11 cellular contexts compared by ENCODE assay signal in genomic region chr11:60866911-60867870, GRCh38. TPM values are rescaled to one million over a fixed set of nuclear protein-coding genes. Genes with fewer than 3 reads are reported as not detected.
DNase-seq lines count a peak whose midpoint lies in the region; ATAC-seq and TF ChIP-seq lines count a peak whose summit lies in the region.
"Had no signal": no experiment of that assay in that cellular context is flagged by ENCODE, and none has a peak within 500 bp of the region (broad histone marks: within the 10 kb centered on the region; RNA-seq: fewer than 3 reads in every experiment).

TSS of gene ZP1 (plus strand) at chr11:60867542. CDS start at chr11:60867562, 20 bp downstream.

- DNase-seq in T-helper 2 cell treated with Interferon-gamma antibody and Interleukin-4, amounts not matched to agents 5 μg/mL and 100 μg/mL, for 36 hours (ENCODE audit: low spot score): no peak
- DNase-seq in T-helper 2 cell: no peak
- DNase-seq in NCI-H1417 treated with DMSO at 0.1 percent for 48 hours (lab: John Stamatoyannopoulos, UW): peak; percentile 18
- no peak for DNase-seq in trophoblast cell
- no peak for DNase-seq in HuH-7 (ENCODE audit: low spot score)
- no peak for DNase-seq in effector memory CD8-positive, alpha-beta T cell
- DNase-seq: naive B cell, T1000 had no signal

- no peaks in the 10 kb centered on the region for H3K27me3 ChIP-seq in trophoblast cell (ENCODE audit: insufficient read depth, low read length)

- no peak within 1 kb of the TSS for H3K14ac ChIP-seq in trophoblast cell (ENCODE audit: low read length)

- no peak within 1 kb of the TSS for H3K23ac ChIP-seq in trophoblast cell (ENCODE audit: low read length)

- no peaks in the 10 kb centered on the region for H3K9me3 Mint-ChIP-seq in T-helper 2 cell treated with Interferon-gamma antibody and Interleukin-4, amounts not matched to agents 5 μg/mL and 100 μg/mL, for 36 hours
- H3K9me3 Mint-ChIP-seq in effector memory CD8-positive, alpha-beta T cell: no peaks in the 10 kb centered on the region
- H3K9me3 Mint-ChIP-seq: naive B cell had no signal

- H3K4me2 ChIP-seq in trophoblast cell (ENCODE audit: low read length): no peak within 1 kb of the TSS

- H2BK12ac ChIP-seq in trophoblast cell (ENCODE audit: low read length): no peak within 1 kb of the TSS

- no peaks in the 10 kb centered on the region for H3K9me3 ChIP-seq in trophoblast cell (ENCODE audit: insufficient read depth, low read depth, low read length)
- H3K9me3 ChIP-seq: tibial artery had no signal

- no peak for TF ChIP-seq POLR2A in GM18505 (IDR thresholded peaks at IDR 0.05; ENCODE audit: borderline replicate concordance, extremely low read depth, insufficient read depth, insufficient read length)

- peak within 1 kb of the TSS; percentile 68 for H3K27ac Mint-ChIP-seq in T-helper 2 cell treated with Interferon-gamma antibody and Interleukin-4, amounts not matched to agents 5 μg/mL and 100 μg/mL, for 36 hours
- H3K27ac Mint-ChIP-seq in effector memory CD8-positive, alpha-beta T cell: no peak within 1 kb of the TSS
- H3K27ac Mint-ChIP-seq: naive B cell had no signal

- H3K36me3 ChIP-seq in trophoblast cell (ENCODE audit: control insufficient read depth in 1 of 2, insufficient read depth in 2 of 2, low read length in 2 of 2): no peaks in the 10 kb centered on the region
- H3K36me3 ChIP-seq: tibial artery had no signal

- H3K4me1 ChIP-seq in trophoblast cell (ENCODE audit: control insufficient read depth in 1 of 2, insufficient read depth in 2 of 2, low read length in 2 of 2): peaks cover 4 to 5% of the 10 kb centered on the region in 2 experiments
- H3K4me1 ChIP-seq: tibial artery had no signal

- no peak within 1 kb of the TSS for H2BK5ac ChIP-seq in trophoblast cell (ENCODE audit: low read depth, low read length, poor library complexity)

- H3K18ac ChIP-seq in trophoblast cell (ENCODE audit: low read length): no peak within 1 kb of the TSS

- H3K9ac ChIP-seq in trophoblast cell (ENCODE audit: low read length): no peak within 1 kb of the TSS

- H3K27me3 Mint-ChIP-seq in T-helper 2 cell treated with Interferon-gamma antibody and Interleukin-4, amounts not matched to agents 5 μg/mL and 100 μg/mL, for 36 hours (ENCODE audit: low read depth): peaks cover 3% of the 10 kb centered on the region
- peaks cover 6 to 25% of the 10 kb centered on the region in 2 donors for H3K27me3 Mint-ChIP-seq in effector memory CD8-positive, alpha-beta T cell

- peak within 1 kb of the TSS; percentile 14 for H3K4me3 Mint-ChIP-seq in T-helper 2 cell treated with Interferon-gamma antibody and Interleukin-4, amounts not matched to agents 5 μg/mL and 100 μg/mL, for 36 hours
- H3K4me3 Mint-ChIP-seq in effector memory CD8-positive, alpha-beta T cell: no peak within 1 kb of the TSS
- H3K4me3 Mint-ChIP-seq: naive B cell had no signal

- H2BK120ac ChIP-seq in trophoblast cell (ENCODE audit: insufficient read depth, low read length, poor library complexity): peak within 1 kb of the TSS; percentile 50

- no peak within 1 kb of the TSS for H4K12ac ChIP-seq in trophoblast cell (ENCODE audit: low read depth, low read length)

- no peaks in the 10 kb centered on the region for H3K36me3 Mint-ChIP-seq in T-helper 2 cell treated with Interferon-gamma antibody and Interleukin-4, amounts not matched to agents 5 μg/mL and 100 μg/mL, for 36 hours (ENCODE audit: low read depth)
- no peaks in the 10 kb centered on the region for H3K36me3 Mint-ChIP-seq in effector memory CD8-positive, alpha-beta T cell (ENCODE audit: insufficient read depth)
- H3K36me3 Mint-ChIP-seq: naive B cell had no signal

- ATAC-seq in GM18505 (IDR thresholded peaks at IDR 0.05; ENCODE audit: unreplicated experiment): no peak
- ATAC-seq in effector memory CD8-positive, alpha-beta T cell (replicated peaks): no peak

- H3K27ac ChIP-seq in VCaP (peak within 1 kb of the TSS; percentile 76), trophoblast cell (ENCODE audit: low read depth, low read length) (peak within 1 kb of the TSS; percentile 22)
- H3K27ac ChIP-seq: tibial artery had no signal

- peak within 1 kb of the TSS; percentile 80 for H4K91ac ChIP-seq in trophoblast cell (ENCODE audit: low read depth, low read length)

- no CpG with 5 or more reads among the region's 13 CpGs for WGBS in trophoblast cell (ENCODE audit: extremely low coverage, insufficient coverage, insufficient read length)

- H2AK5ac ChIP-seq in trophoblast cell (ENCODE audit: low read length): peak within 1 kb of the TSS; percentile 11

- no peak within 1 kb of the TSS for H2AFZ ChIP-seq in trophoblast cell (ENCODE audit: insufficient read depth, low read length, poor library complexity)

- peak within 1 kb of the TSS; percentile 43 for H4K8ac ChIP-seq in trophoblast cell (ENCODE audit: low read depth, low read length)

- H3K79me1 ChIP-seq in trophoblast cell (ENCODE audit: low read length): peaks cover 3% of the 10 kb centered on the region

- H3K4me1 Mint-ChIP-seq in T-helper 2 cell treated with Interferon-gamma antibody and Interleukin-4, amounts not matched to agents 5 μg/mL and 100 μg/mL, for 36 hours (ENCODE audit: low read depth): peaks cover 71% of the 10 kb centered on the region
- H3K4me1 Mint-ChIP-seq in effector memory CD8-positive, alpha-beta T cell (ENCODE audit: low read depth in 2 of 2): peaks cover 0 to 14% of the 10 kb centered on the region in 2 donors
- H3K4me1 Mint-ChIP-seq: naive B cell had no signal

- no peak within 1 kb of the TSS for H3K4me3 ChIP-seq in trophoblast cell (ENCODE audit: low read depth, low read length)
- H3K4me3 ChIP-seq: tibial artery had no signal

- TF ChIP-seq CTCF in VCaP (conservative IDR thresholded peaks at IDR 0.05): no peak

- no peaks in the 10 kb centered on the region for H3K79me2 ChIP-seq in trophoblast cell (ENCODE audit: control insufficient read depth, insufficient read depth, low read length, poor library complexity)

- no peak within 1 kb of the TSS for H3K4ac ChIP-seq in trophoblast cell (ENCODE audit: low read depth, low read length)

RNA-seq across cellular contexts. Expression of gene ZP1, which starts in this region (rescaled TPM):
- 0.08 and 0.18 TPM in 2 replicates for polyA plus RNA-seq in trophoblast cell (2013)
